In genomic region chr11:706957-707816, GRCh38 we compare ENCODE assay signal across 1 cellular context.
A peak's percentile ranks its signal among the peaks of the same experiment; 100 is the strongest.
TF ChIP-seq lines count a peak whose summit lies in the region.

No MANE protein-coding gene starts in this region.

TF ChIP-seq in HepG2, 621 proteins besides CTCF, POLR2A, EP300 and RAD21 (continued from another document and continues in another):
- TF ChIP-seq POGK (CRISPR knock-in tag; conservative IDR thresholded peaks at IDR 0.05) = 0 out of 2 replicates have a peak, but pooled peaks have one; percentile 36
- no peak for TF ChIP-seq ZNF569 (CRISPR knock-in tag; IDR thresholded peaks at IDR 0.05; ENCODE audit: borderline replicate concordance)
- no peak for TF ChIP-seq DNMT3B (CRISPR knock-in tag; conservative IDR thresholded peaks at IDR 0.05)
- TF ChIP-seq ZNF737 (CRISPR knock-in tag; IDR thresholded peaks at IDR 0.05; ENCODE audit: borderline replicate concordance) = 0 out of 2 replicates have a peak, but pooled peaks have one; percentile 22
- TF ChIP-seq ZBTB20 (CRISPR knock-in tag; IDR thresholded peaks at IDR 0.05; ENCODE audit: borderline replicate concordance, low read depth) = peak; percentile 86
- TF ChIP-seq HNRNPL (IDR thresholded peaks at IDR 0.05; ENCODE audit: low read depth, low read length) = peak; percentile 95
- peak; percentile 65; the same call in 1 of the 2 replicates for TF ChIP-seq ZNF891 (CRISPR knock-in tag; IDR thresholded peaks at IDR 0.05)
- TF ChIP-seq DNMT1 (CRISPR knock-in tag; IDR thresholded peaks at IDR 0.05) = 0 out of 2 replicates have a peak, but pooled peaks have one; percentile 44
- TF ChIP-seq, protein P1, sequence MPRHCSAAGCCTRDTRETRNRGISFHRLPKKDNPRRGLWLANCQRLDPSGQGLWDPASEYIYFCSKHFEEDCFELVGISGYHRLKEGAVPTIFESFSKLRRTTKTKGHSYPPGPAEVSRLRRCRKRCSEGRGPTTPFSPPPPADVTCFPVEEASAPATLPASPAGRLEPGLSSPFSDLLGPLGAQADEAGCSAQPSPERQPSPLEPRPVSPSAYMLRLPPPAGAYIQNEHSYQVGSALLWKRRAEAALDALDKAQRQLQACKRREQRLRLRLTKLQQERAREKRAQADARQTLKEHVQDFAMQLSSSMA (CRISPR knock-in tag; IDR thresholded peaks at IDR 0.05) = no peak; the same call in 1 of the 2 replicates
- TF ChIP-seq, protein P2, sequence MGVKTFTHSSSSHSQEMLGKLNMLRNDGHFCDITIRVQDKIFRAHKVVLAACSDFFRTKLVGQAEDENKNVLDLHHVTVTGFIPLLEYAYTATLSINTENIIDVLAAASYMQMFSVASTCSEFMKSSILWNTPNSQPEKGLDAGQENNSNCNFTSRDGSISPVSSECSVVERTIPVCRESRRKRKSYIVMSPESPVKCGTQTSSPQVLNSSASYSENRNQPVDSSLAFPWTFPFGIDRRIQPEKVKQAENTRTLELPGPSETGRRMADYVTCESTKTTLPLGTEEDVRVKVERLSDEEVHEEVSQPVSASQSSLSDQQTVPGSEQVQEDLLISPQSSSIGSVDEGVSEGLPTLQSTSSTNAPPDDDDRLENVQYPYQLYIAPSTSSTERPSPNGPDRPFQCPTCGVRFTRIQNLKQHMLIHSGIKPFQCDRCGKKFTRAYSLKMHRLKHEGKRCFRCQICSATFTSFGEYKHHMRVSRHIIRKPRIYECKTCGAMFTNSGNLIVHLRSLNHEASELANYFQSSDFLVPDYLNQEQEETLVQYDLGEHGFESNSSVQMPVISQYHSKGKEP (CRISPR knock-in tag; IDR thresholded peaks at IDR 0.05) = no peak
- 0 out of 2 replicates have a peak, but pooled peaks have one; percentile 2 for TF ChIP-seq SSRP1 (CRISPR knock-in tag; IDR thresholded peaks at IDR 0.05)
- TF ChIP-seq HOXA5 (CRISPR knock-in tag; IDR thresholded peaks at IDR 0.05) = peak; percentile 68; the same call in 1 of the 2 replicates
- TF ChIP-seq, protein P3, sequence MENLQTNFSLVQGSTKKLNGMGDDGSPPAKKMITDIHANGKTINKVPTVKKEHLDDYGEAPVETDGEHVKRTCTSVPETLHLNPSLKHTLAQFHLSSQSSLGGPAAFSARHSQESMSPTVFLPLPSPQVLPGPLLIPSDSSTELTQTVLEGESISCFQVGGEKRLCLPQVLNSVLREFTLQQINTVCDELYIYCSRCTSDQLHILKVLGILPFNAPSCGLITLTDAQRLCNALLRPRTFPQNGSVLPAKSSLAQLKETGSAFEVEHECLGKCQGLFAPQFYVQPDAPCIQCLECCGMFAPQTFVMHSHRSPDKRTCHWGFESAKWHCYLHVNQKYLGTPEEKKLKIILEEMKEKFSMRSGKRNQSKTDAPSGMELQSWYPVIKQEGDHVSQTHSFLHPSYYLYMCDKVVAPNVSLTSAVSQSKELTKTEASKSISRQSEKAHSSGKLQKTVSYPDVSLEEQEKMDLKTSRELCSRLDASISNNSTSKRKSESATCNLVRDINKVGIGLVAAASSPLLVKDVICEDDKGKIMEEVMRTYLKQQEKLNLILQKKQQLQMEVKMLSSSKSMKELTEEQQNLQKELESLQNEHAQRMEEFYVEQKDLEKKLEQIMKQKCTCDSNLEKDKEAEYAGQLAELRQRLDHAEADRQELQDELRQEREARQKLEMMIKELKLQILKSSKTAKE (CRISPR knock-in tag; IDR thresholded peaks at IDR 0.05; ENCODE audit: borderline replicate concordance) = peak; percentile 90
- no peak for TF ChIP-seq XBP1 (CRISPR knock-in tag; IDR thresholded peaks at IDR 0.05)
- TF ChIP-seq ARHGAP35 (CRISPR knock-in tag; IDR thresholded peaks at IDR 0.05; ENCODE audit: borderline replicate concordance) = no peak
- TF ChIP-seq, protein P4, sequence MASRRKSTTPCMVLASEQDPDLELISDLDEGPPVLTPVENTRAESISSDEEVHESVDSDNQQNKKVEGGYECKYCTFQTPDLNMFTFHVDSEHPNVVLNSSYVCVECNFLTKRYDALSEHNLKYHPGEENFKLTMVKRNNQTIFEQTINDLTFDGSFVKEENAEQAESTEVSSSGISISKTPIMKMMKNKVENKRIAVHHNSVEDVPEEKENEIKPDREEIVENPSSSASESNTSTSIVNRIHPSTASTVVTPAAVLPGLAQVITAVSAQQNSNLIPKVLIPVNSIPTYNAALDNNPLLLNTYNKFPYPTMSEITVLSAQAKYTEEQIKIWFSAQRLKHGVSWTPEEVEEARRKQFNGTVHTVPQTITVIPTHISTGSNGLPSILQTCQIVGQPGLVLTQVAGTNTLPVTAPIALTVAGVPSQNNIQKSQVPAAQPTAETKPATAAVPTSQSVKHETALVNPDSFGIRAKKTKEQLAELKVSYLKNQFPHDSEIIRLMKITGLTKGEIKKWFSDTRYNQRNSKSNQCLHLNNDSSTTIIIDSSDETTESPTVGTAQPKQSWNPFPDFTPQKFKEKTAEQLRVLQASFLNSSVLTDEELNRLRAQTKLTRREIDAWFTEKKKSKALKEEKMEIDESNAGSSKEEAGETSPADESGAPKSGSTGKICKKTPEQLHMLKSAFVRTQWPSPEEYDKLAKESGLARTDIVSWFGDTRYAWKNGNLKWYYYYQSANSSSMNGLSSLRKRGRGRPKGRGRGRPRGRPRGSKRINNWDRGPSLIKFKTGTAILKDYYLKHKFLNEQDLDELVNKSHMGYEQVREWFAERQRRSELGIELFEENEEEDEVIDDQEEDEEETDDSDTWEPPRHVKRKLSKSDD (CRISPR knock-in tag; IDR thresholded peaks at IDR 0.05; ENCODE audit: low read depth) = 0 out of 2 replicates have a peak, but pooled peaks have one; percentile 52
- peak; percentile 64; the same call in 1 of the 2 replicates for TF ChIP-seq ZNF543 (CRISPR knock-in tag; IDR thresholded peaks at IDR 0.05)
- no peak for TF ChIP-seq ZXDC (CRISPR knock-in tag; IDR thresholded peaks at IDR 0.05)
- peak; percentile 73; the same call in 1 of the 2 replicates for TF ChIP-seq GTF3A (CRISPR knock-in tag; conservative IDR thresholded peaks at IDR 0.05)
- TF ChIP-seq BATF2 (CRISPR knock-in tag; IDR thresholded peaks at IDR 0.05) = no peak
- peak; percentile 55; the same call in 1 of the 2 replicates for TF ChIP-seq ZFP90 (CRISPR knock-in tag; IDR thresholded peaks at IDR 0.05; ENCODE audit: borderline replicate concordance)
- 0 out of 2 replicates have a peak, but pooled peaks have one; percentile 58 for TF ChIP-seq GFI1 (CRISPR knock-in tag; IDR thresholded peaks at IDR 0.05; ENCODE audit: borderline replicate concordance)
- TF ChIP-seq ZNF567 (CRISPR knock-in tag; IDR thresholded peaks at IDR 0.05; ENCODE audit: borderline replicate concordance) = no peak; the same call in 1 of the 2 replicates
- TF ChIP-seq HNRNPLL (IDR thresholded peaks at IDR 0.05; ENCODE audit: low read depth, low read length, poor library complexity, severe bottlenecking) = no peak
- TF ChIP-seq PITX1 (CRISPR knock-in tag; IDR thresholded peaks at IDR 0.05) = peak; percentile 34; the same call in 1 of the 2 replicates
- peak; percentile 90 for TF ChIP-seq KDM5B (CRISPR knock-in tag; IDR thresholded peaks at IDR 0.05; ENCODE audit: borderline replicate concordance)
- TF ChIP-seq, protein P5, sequence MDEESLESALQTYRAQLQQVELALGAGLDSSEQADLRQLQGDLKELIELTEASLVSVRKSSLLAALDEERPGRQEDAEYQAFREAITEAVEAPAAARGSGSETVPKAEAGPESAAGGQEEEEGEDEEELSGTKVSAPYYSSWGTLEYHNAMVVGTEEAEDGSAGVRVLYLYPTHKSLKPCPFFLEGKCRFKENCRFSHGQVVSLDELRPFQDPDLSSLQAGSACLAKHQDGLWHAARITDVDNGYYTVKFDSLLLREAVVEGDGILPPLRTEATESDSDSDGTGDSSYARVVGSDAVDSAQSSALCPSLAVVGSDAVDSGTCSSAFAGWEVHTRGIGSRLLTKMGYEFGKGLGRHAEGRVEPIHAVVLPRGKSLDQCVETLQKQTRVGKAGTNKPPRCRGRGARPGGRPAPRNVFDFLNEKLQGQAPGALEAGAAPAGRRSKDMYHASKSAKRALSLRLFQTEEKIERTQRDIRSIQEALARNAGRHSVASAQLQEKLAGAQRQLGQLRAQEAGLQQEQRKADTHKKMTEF (CRISPR knock-in tag; IDR thresholded peaks at IDR 0.05) = peak; percentile 85; the same call in 1 of the 2 replicates
- TF ChIP-seq PPARG (CRISPR knock-in tag; conservative IDR thresholded peaks at IDR 0.05) = no peak
- 0 out of 2 replicates have a peak, but pooled peaks have one; percentile 52 for TF ChIP-seq HES4 (CRISPR knock-in tag; IDR thresholded peaks at IDR 0.05; ENCODE audit: borderline replicate concordance)
- peak; percentile 59; the same call in 1 of the 2 replicates for TF ChIP-seq THAP9 (CRISPR knock-in tag; IDR thresholded peaks at IDR 0.05; ENCODE audit: borderline replicate concordance)
- TF ChIP-seq TEF (CRISPR knock-in tag; IDR thresholded peaks at IDR 0.05) = no peak
- peak; percentile 62 for TF ChIP-seq ZNF235 (CRISPR knock-in tag; IDR thresholded peaks at IDR 0.05; ENCODE audit: borderline replicate concordance)
- peak; percentile 44; the same call in 1 of the 2 replicates for TF ChIP-seq SP2 (CRISPR knock-in tag; IDR thresholded peaks at IDR 0.05)
- peak; percentile 100 for TF ChIP-seq ZSCAN25 (CRISPR knock-in tag; IDR thresholded peaks at IDR 0.05)
- no peak for TF ChIP-seq NPAS2 (CRISPR knock-in tag; IDR thresholded peaks at IDR 0.05; ENCODE audit: borderline replicate concordance)
- TF ChIP-seq ZNF616 (CRISPR knock-in tag; IDR thresholded peaks at IDR 0.05; ENCODE audit: low read depth) = 0 out of 2 replicates have a peak, but pooled peaks have one; percentile 52
- peak; percentile 52; the same call in 1 of the 2 replicates for TF ChIP-seq ZSCAN31 (CRISPR knock-in tag; IDR thresholded peaks at IDR 0.05; ENCODE audit: low read depth)
- TF ChIP-seq MTA1 (CRISPR knock-in tag; IDR thresholded peaks at IDR 0.05; ENCODE audit: borderline replicate concordance) = peak; percentile 97
